8 cellular contexts compared by ENCODE assay signal in genomic region chr1:95233737-95234493, GRCh38. TPM values are rescaled to one million over a fixed set of nuclear protein-coding genes. Genes with fewer than 3 reads are reported as not detected.
DNase-seq lines count a peak whose midpoint lies in the region; ATAC-seq, FAIRE-seq and TF ChIP-seq lines count a peak whose summit lies in the region.

Gene RWDD3 (plus strand): TSS chr1:95234210. CDS start chr1:95234231, 21 bp downstream.

- TF ChIP-seq CTCF in H1 (IDR thresholded peaks at IDR 0.05; ENCODE audit: control extremely low read depth in 1 of 3, insufficient read depth in 1 of 3, low read depth in 1 of 3, low read length in 3 of 3): peak; percentile 80 to 94 (median 80)

- H2BK12ac ChIP-seq in H1 (ENCODE audit: low read depth, low read length): 0 out of 2 replicates have a peak within 1 kb of the TSS, but pooled peaks have one; percentile 23

- peak within 1 kb of the TSS; percentile 75; the same call in 1 of the 2 replicates for H3K27ac ChIP-seq in H1 (ENCODE audit: low read depth, low read length)

- H4K8ac ChIP-seq in H1 (ENCODE audit: extremely low read depth, insufficient read depth, low read length): peak within 1 kb of the TSS; percentile 94; the same call in 1 of the 2 replicates

- POLR2A ChIA-PET in H1 (lab: Charles Lee; ENCODE audit: partially characterized antibody): interaction anchor here (0.7 to 2.0 kb wide), 7 partner anchors 10 to 380 kb away, joined by 3 to 8 read pairs (median 3); partner anchors contain the start of gene TLCD4

- peak within 1 kb of the TSS; percentile 85 for H2AFZ ChIP-seq in H1 (ENCODE audit: low read length)

- H4K5ac ChIP-seq in H1 (ENCODE audit: insufficient read length, low read depth, low read length): peak within 1 kb of the TSS; percentile 68

- no peak within 1 kb of the TSS for H2BK15ac ChIP-seq in H1 (ENCODE audit: low read length)

- peak within 1 kb of the TSS; percentile 48 to 70 (median 63); a peak in 5 of 7 replicates for H3K9ac ChIP-seq in H1 (replicated peaks in 1 of 4; ENCODE audit: extremely low read depth in 1 of 4, low read depth in 3 of 4, low read length in 3 of 4)

- H3K9me3 ChIP-seq in H1 (ENCODE audit: insufficient read depth in 2 of 2, low read depth in 1 of 2, low read length in 1 of 2): no peaks in the 10 kb centered on the region

- H4K91ac ChIP-seq in H1 (replicated peaks; ENCODE audit: insufficient read length, low read length): peak within 1 kb of the TSS; percentile 92

- H3K56ac ChIP-seq in H1 (replicated peaks; ENCODE audit: insufficient read length, low read depth, low read length): peak within 1 kb of the TSS; percentile 92

- H2BK5ac ChIP-seq in H1 (ENCODE audit: low read depth, low read length): peak within 1 kb of the TSS; percentile 80

- CTCF ChIA-PET in H1 (lab: Charles Lee; ENCODE audit: partially characterized antibody): interaction anchor here (0.6 to 2.9 kb wide), 25 partner anchors 10 to 380 kb away, joined by 3 to 20 read pairs (median 5); partner anchors contain the start of genes ALG14 and TLCD4

- H2BK120ac ChIP-seq in H1 (replicated peaks; ENCODE audit: low read depth, low read length): no peak within 1 kb of the TSS

- 3% methylated on average over 46 of the region's 71 CpGs; no CpG with 5 or more reads in 1 of the 2 experiments for WGBS in H1 (ENCODE audit: extremely low coverage in 1 of 2, insufficient coverage in 1 of 2, insufficient read length in 1 of 2, insufficient replicate concordance in 2 of 2, low coverage in 1 of 2, low lambda C conversion rate in 2 of 2, missing lambda C conversion rate in 1 of 2), 2 experiments

- DNase-seq in Caki2 (ENCODE audit: low read depth) (peak; percentile 87), HS-27A (ENCODE audit: low read depth) (peak; percentile 66), NOMO-1 (lab: John Stamatoyannopoulos, UW; ENCODE audit: unreplicated experiment in 2 of 2) (peak; percentile 74 to 94), H1 (ENCODE audit: low read depth in 1 of 2, low spot score in 2 of 2) (peak; percentile 78 to 96), mesenteric fat pad (ENCODE audit: low spot score) (peak; percentile 99)
- DNase-seq in activated CD8-positive, alpha-beta memory T cell treated with anti-CD3 and anti-CD28 coated beads for 48 hours (ENCODE audit: low read depth in 2 of 3, low spot score in 2 of 3): peak; percentile 82 to 94 (median 84)
- DNase-seq in stimulated activated CD8-positive, alpha-beta memory T cell treated with anti-CD3 and anti-CD28 coated beads, Interleukin-15, amount 100 ng/mL, for 24 hours (ENCODE audit: low read depth): peak; percentile 88

- peaks cover 0 to 3% (median 0%) of the 10 kb centered on the region in 4 experiments; a peak in 2 of 7 replicates for H3K27me3 ChIP-seq in H1 (replicated peaks in 1 of 4; ENCODE audit: control insufficient read depth in 3 of 4, extremely low read depth in 1 of 4, insufficient read depth in 3 of 4, low read length in 3 of 4)

- H3K4me1 ChIP-seq in H1 (replicated peaks in 1 of 4; ENCODE audit: control insufficient read depth in 3 of 4, insufficient read depth in 4 of 4, low read length in 3 of 4): peaks cover 0 to 4% (median 1%) of the 10 kb centered on the region in 4 experiments; a peak in 4 of 7 replicates

- in situ Hi-C loops in Caki2 (cut with HindIII; ENCODE audit: low pct_unique_long_range_greater_than_20kb, low sequenced_read_pairs): no loop called here

- H3K18ac ChIP-seq in H1 (ENCODE audit: extremely low read depth, low read length): peak within 1 kb of the TSS; percentile 95

- no peak within 1 kb of the TSS for H2AK5ac ChIP-seq in H1 (ENCODE audit: low read depth, low read length)

- peaks cover 0 to 2% of the 10 kb centered on the region in 2 experiments for H4K20me1 ChIP-seq in H1 (replicated peaks in 1 of 2; ENCODE audit: control insufficient read depth in 1 of 2, insufficient read depth in 2 of 2, low read length in 2 of 2)

- no peak within 1 kb of the TSS for H2BK20ac ChIP-seq in H1 (ENCODE audit: low read length)

- H3K23me2 ChIP-seq in H1 (ENCODE audit: low read depth, low read length): peaks cover 9% of the 10 kb centered on the region; the same call in 1 of the 2 replicates

- H3K4ac ChIP-seq in H1 (replicated peaks; ENCODE audit: insufficient read length, low read depth, low read length): peak within 1 kb of the TSS; percentile 72

- H3K79me1 ChIP-seq in H1 (ENCODE audit: low read depth, low read length): no peaks in the 10 kb centered on the region

- 0 out of 3 replicates have a peak, but pooled peaks of 1 of the 2 experiments have one; percentile 63 for TF ChIP-seq EP300 in H1 (IDR thresholded peaks at IDR 0.05; ENCODE audit: borderline replicate concordance in 1 of 2, low read depth in 2 of 2, low read length in 2 of 2)

- no peak within 1 kb of the TSS for H3K14ac ChIP-seq in H1 (ENCODE audit: insufficient read length)

- ATAC-seq in GM19468 (IDR thresholded peaks at IDR 0.05; ENCODE audit: extremely low read depth, unreplicated experiment): peak; percentile 97

- FAIRE-seq in H1 (lab: Jason Lieb, UNC): no peak

- H3K23ac ChIP-seq in H1 (ENCODE audit: insufficient read length): peak within 1 kb of the TSS; percentile 53

- H3K4me3 ChIP-seq in H1 (ENCODE audit: extremely low read depth in 1 of 4, insufficient read depth in 2 of 4, low read depth in 3 of 4, low read length in 4 of 4): peak within 1 kb of the TSS; percentile 76 to 93 (median 84)

- peak; percentile 39 to 75 for TF ChIP-seq POLR2A in H1 (IDR thresholded peaks at IDR 0.05; ENCODE audit: control extremely low read depth in 1 of 2, low read depth in 2 of 2, low read length in 2 of 2)

- H3K36me3 ChIP-seq in H1 (ENCODE audit: control insufficient read depth in 2 of 4, insufficient read depth in 4 of 4, low read length in 3 of 4): no peaks in the 10 kb centered on the region

- TF ChIP-seq RAD21 in H1 (IDR thresholded peaks at IDR 0.05 in 1 of 2, conservative IDR thresholded peaks at IDR 0.05 in 1 of 2; ENCODE audit: low read depth in 2 of 2, low read length in 2 of 2): peak; percentile 70 to 91

- peaks cover 0 to 14% of the 10 kb centered on the region in 2 experiments; a peak in 2 of 4 replicates for H3K79me2 ChIP-seq in H1 (ENCODE audit: control insufficient read depth in 1 of 2, insufficient read depth in 2 of 2, low read length in 2 of 2)

- H3K4me2 ChIP-seq in H1 (ENCODE audit: insufficient read depth in 1 of 2, low read depth in 2 of 2, low read length in 2 of 2): peak within 1 kb of the TSS; percentile 76 to 93

TF ChIP-seq in H1, 55 proteins besides CTCF, POLR2A, EP300 and RAD21:
- TF ChIP-seq PHF8 (conservative IDR thresholded peaks at IDR 0.05; ENCODE audit: low read depth, low read length) (peak; percentile 87; the same call in 1 of the 2 replicates), SP4 (IDR thresholded peaks at IDR 0.05; ENCODE audit: low read length) (no peak), YY1 (IDR thresholded peaks at IDR 0.05; ENCODE audit: low read depth, low read length) (peak; percentile 86; the same call in 1 of the 2 replicates), SIN3A (conservative IDR thresholded peaks at IDR 0.05 in 1 of 2, IDR thresholded peaks at IDR 0.05 in 1 of 2; ENCODE audit: low read depth in 1 of 2, low read length in 2 of 2) (0 out of 4 replicates have a peak, but pooled peaks of 1 of the 2 experiments have one; percentile 48), TBP (IDR thresholded peaks at IDR 0.05; ENCODE audit: low read depth, low read length) (peak; percentile 46; the same call in 1 of the 2 replicates), SRF (IDR thresholded peaks at IDR 0.05; ENCODE audit: low read depth, low read length) (peak; percentile 12; the same call in 1 of the 2 replicates), KDM4A (IDR thresholded peaks at IDR 0.05; ENCODE audit: low read depth, low read length, severe bottlenecking) (peak; percentile 94), BRCA1 (IDR thresholded peaks at IDR 0.05; ENCODE audit: low read depth, low read length) (no peak), RXRA (IDR thresholded peaks at IDR 0.05; ENCODE audit: insufficient read depth, low read depth, low read length) (no peak), KDM5A (IDR thresholded peaks at IDR 0.05; ENCODE audit: low read length) (no peak), TAF1 (IDR thresholded peaks at IDR 0.05; ENCODE audit: low read depth, low read length) (peak; percentile 62), TCF12 (IDR thresholded peaks at IDR 0.05; ENCODE audit: low read depth, low read length) (peak; percentile 66; the same call in 1 of the 2 replicates), HDAC2 (IDR thresholded peaks at IDR 0.05; ENCODE audit: borderline replicate concordance in 1 of 2, low read depth in 2 of 2, low read length in 2 of 2) (0 out of 4 replicates have a peak, but pooled peaks of 1 of the 2 experiments have one; percentile 30), TAF7 (optimal IDR thresholded peaks at IDR 0.05; ENCODE audit: borderline replicate concordance, low read depth, low read length) (peak; percentile 76), EGR1 (IDR thresholded peaks at IDR 0.05; ENCODE audit: borderline replicate concordance, low read depth, low read length) (peak; percentile 92), ASH2L (IDR thresholded peaks at IDR 0.05; ENCODE audit: low read length) (peak; percentile 95), POLR2AphosphoS5 (IDR thresholded peaks at IDR 0.05; ENCODE audit: low read depth, low read length) (peak; percentile 49; the same call in 1 of the 2 replicates), RBBP5 (IDR thresholded peaks at IDR 0.05; ENCODE audit: borderline replicate concordance, low read depth, low read length) (peak; percentile 79), NRF1 (IDR thresholded peaks at IDR 0.05; ENCODE audit: low read depth, low read length) (0 out of 2 replicates have a peak, but pooled peaks have one; percentile 13)

RNA-seq across cellular contexts. Expression of gene RWDD3, which starts in this region (rescaled TPM):
- total RNA-seq in Caki2 (2014; rRNA removed; shearing (Covaris generic); ENCODE audit: low replicate concordance): 12.0 and 15.9 TPM in 2 replicates
- 12.3 and 14.5 TPM in 2 replicates for total RNA-seq in H1 (2021; fragmentation: NEBNext Ultra II Directional; extraction: Animal tissue kit (Norgen Biotek cat#: 25700))
- 5.0 and 7.9 TPM in 2 replicates for polyA plus RNA-seq in H1 (2011; rRNA removed)
- 12.7 TPM for polyA plus RNA-seq in H1 (2011; cell fraction: cytosol; rRNA removed)
- 5.0 TPM for polyA plus RNA-seq in H1 (2011; cell fraction: nucleus; rRNA removed)
- polyA plus RNA-seq in H1 (2012, experiment 1 of 2): 7.7 to 14.7 TPM (median 10.0 TPM) in 4 replicates
- polyA plus RNA-seq in H1 (2012, experiment 2 of 2): 5.0 TPM
- 20.1 TPM for polyA plus RNA-seq in H1 (2013, experiment 1 of 2)
- 17.5 TPM for polyA plus RNA-seq in H1 (2013, experiment 2 of 2)
- 6.0 and 7.4 TPM in 2 replicates for polyA minus RNA-seq in H1 (2011; rRNA and poly(A)+ RNA removed)
- polyA minus RNA-seq in H1 (2011; cell fraction: cytosol; rRNA and poly(A)+ RNA removed): 4.9 TPM
- polyA minus RNA-seq in H1 (2011; cell fraction: nucleus; rRNA and poly(A)+ RNA removed): 9.9 TPM
- total RNA-seq in mesenteric fat pad: 11.6 TPM

Comparison
In these comparisons a context has a peak if more than half of its experiments do, and no peak if none do; other contexts are left out.
1. Peak in every context shown above with its lines: DNase-seq, ATAC-seq, H3K4me3 ChIP-seq and H3K27ac ChIP-seq.